ENCODE assay signal across 1 cellular context in the genomic region with DNA sequence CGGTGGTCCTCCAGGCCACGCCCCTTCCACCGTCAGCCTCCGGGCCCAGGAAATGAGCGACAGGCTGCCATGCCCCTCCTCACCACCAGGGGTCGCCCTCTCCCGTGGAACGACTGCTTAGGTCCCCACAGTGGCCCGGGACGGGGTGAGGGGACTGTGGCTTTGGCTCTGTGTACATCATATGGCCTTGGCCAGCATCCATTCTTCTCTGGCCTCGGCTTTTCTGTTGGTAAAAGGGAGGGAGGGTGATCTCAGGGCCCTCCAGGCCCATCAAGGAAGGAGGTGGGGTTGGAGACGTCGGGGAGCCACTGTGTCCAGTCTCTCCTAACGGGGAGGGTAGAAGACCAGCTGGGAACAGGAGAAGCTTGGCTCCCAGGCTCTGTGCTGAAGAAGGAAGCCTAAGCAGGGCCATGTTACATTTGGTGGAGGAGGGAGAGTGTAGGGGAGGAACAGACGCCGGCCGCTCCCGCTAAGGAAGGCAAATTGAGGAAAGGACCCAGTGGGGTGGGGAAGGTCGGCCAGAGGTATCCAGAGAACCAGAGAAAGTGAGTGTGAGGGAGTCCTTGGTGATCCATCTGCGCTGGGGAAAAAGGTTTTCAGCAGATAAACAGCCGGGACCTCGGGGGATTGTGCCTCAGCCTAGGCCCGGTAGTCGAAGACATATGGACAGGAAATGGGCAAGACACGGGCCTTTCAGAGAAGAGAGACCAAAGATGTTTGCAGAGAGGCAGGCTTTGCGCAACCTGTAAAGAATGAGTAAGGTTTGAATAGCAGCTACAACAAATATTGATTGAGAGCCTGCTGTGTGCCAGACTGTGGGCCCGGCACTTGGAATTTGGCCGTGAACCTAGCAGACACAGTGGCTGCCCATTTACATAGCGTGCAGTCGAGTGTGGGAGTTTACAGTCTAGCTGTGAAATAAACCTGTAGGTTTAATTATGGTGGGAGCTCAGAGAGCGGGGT.
TF ChIP-seq lines count a peak whose summit lies in the region.

No MANE protein-coding gene starts in this region.

TF ChIP-seq in liver, 16 proteins besides CTCF, POLR2A, EP300 and RAD21 (continued from another document):
- TF ChIP-seq JUND (IDR thresholded peaks at IDR 0.05) (peak in 1 of 2 donors; percentile 80), FOXA2 (IDR thresholded peaks at IDR 0.05) (peak; percentile 58), GABPA (IDR thresholded peaks at IDR 0.05 in 1 of 2, conservative IDR thresholded peaks at IDR 0.05 in 1 of 2) (no peak), NR2F2 (IDR thresholded peaks at IDR 0.05) (no peak)
- TF ChIP-seq, protein P1, sequence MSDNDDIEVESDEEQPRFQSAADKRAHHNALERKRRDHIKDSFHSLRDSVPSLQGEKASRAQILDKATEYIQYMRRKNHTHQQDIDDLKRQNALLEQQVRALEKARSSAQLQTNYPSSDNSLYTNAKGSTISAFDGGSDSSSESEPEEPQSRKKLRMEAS (IDR thresholded peaks at IDR 0.05) = peak; percentile 30
